In the genomic region with DNA sequence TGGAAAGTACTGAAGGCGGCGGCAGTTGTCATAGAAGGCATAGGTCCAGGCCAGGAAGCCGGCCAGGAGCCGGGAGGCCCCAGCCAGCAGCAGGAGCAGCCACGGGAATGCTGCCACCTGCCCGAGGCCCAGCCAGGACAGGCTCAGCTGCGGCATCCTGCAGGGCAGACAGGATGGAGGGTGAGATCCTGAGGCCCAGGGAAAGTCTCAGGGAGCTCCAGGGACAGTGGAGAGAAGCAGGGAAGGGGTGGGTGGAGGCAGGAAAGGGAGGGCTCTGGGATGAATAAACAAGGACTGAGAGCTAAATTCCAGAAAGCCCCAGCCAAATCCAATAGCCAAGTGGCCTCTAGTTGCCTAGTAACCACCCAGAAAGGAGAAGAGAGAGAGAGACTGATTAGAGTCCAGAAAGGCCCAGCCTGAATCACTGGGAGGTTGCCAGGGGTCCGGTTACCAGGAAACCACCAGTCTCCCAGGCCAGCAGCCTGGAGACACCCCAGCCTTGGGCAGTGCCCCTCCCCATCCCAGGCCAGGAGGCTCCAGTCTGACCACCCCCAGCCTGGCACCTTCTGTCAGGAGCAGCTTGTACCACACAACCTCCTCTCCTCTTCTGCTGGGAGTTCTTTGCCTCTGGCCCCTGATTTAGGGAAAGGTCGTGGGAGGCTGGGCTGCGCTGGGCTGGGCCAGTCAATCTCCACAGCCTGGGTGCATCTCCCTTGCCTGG, we compare ENCODE assay signal across 12 cellular contexts. TPM values are rescaled to one million over a fixed set of nuclear protein-coding genes. Genes with fewer than 3 reads are reported as not detected.
DNase-seq lines count a peak whose midpoint lies in the region; ATAC-seq and TF ChIP-seq lines count a peak whose summit lies in the region.
"Had no signal": no experiment of that assay in that cellular context is flagged by ENCODE, and none has a peak within 500 bp of the region (broad histone marks: within the 10 kb centered on the region; RNA-seq: fewer than 3 reads in every experiment).

No MANE protein-coding gene starts in this region.

- H3K9me3 ChIP-seq in SJCRH30 (replicated peaks): no peaks in the 10 kb centered on the region
- H3K9me3 ChIP-seq in heart left ventricle: no peaks in the 10 kb centered on the region

- H3K27ac ChIP-seq in SJCRH30 (no peak overlapping the region), heart left ventricle (peak overlapping the region; percentile 4 to 86 (median 63)), rectal smooth muscle tissue (ENCODE audit: low read depth, low read length) (peak overlapping the region; percentile 72)

- TF ChIP-seq POLR2A in heart left ventricle (IDR thresholded peaks at IDR 0.05): no peak

- intact Hi-C loops in heart left ventricle (cut with DNase I): loop anchor here in 2 of 10 donors (5.0 to 10.0 kb wide), 2 partner anchors 105 to 108 kb away; a partner anchor contains a TSS

- H3K4me3 ChIP-seq in SJCRH30: no peak overlapping the region
- H3K4me3 ChIP-seq in heart left ventricle: peak overlapping the region in 9 of 12 donors; percentile 18 to 50 (median 32)
- no peak overlapping the region for H3K4me3 ChIP-seq in rectal smooth muscle tissue (ENCODE audit: low read length)

- H3K27me3 ChIP-seq in SJCRH30: no peaks in the 10 kb centered on the region
- peaks cover 0 to 6% (median 0%) of the 10 kb centered on the region in 9 donors for H3K27me3 ChIP-seq in heart left ventricle
- no peaks in the 10 kb centered on the region for H3K27me3 ChIP-seq in rectal smooth muscle tissue (ENCODE audit: control insufficient read depth, insufficient read depth, low read length)

- peak; percentile 46 for DNase-seq in DMS 273 (lab: John Stamatoyannopoulos, UW; ENCODE audit: unreplicated experiment)
- peak; percentile 15 to 18 for DNase-seq in SJCRH30
- peak; percentile 79 to 89 (median 82) for DNase-seq in heart left ventricle
- no peak for DNase-seq in GF-D8 (lab: John Stamatoyannopoulos, UW)
- DNase-seq in T-helper 9 cell: no peak
- DNase-seq: GDM1, NCI-H1436 had no signal

- H3K9ac ChIP-seq in rectal smooth muscle tissue (ENCODE audit: low read length): no peak overlapping the region

- H3K4me1 ChIP-seq in SJCRH30 (no peaks in the 10 kb centered on the region), heart left ventricle (peaks cover 0 to 28% (median 15%) of the 10 kb centered on the region in 12 donors), rectal smooth muscle tissue (ENCODE audit: control insufficient read depth, insufficient read depth, low read length) (peaks cover 12% of the 10 kb centered on the region)

- H3K36me3 ChIP-seq in SJCRH30 (no peaks in the 10 kb centered on the region), heart left ventricle (no peaks in the 10 kb centered on the region), rectal smooth muscle tissue (ENCODE audit: control insufficient read depth, insufficient read depth, low read length) (no peaks in the 10 kb centered on the region)

- no peak for TF ChIP-seq CTCF in heart left ventricle (IDR thresholded peaks at IDR 0.05)

- WGBS in heart left ventricle, 4 donors: 4 to 24% (median 19%) methylated on average over 10 of the region's 10 CpGs

- peak; percentile 84 to 96 (median 91) for ATAC-seq in heart left ventricle
- no peak for ATAC-seq in HG02885 (IDR thresholded peaks at IDR 0.05; ENCODE audit: poor library complexity, unreplicated experiment)
- no peak for ATAC-seq in HG03457 (IDR thresholded peaks at IDR 0.05; ENCODE audit: unreplicated experiment)
- ATAC-seq: activated CD8-positive, alpha-beta T cell treated with anti-CD3 and anti-CD28 coated beads for 36 hours had no signal

RNA-seq across cellular contexts. Expression of a gene that starts 7.5 kb away (rescaled TPM):
- not detected in 2 replicates for total RNA-seq in SJCRH30 (2014; rRNA removed; shearing (Covaris generic))
- not detected for total RNA-seq in heart left ventricle
- not detected for polyA plus RNA-seq in heart left ventricle
- total RNA-seq: endothelial cell of umbilical vein had no signal
- polyA plus RNA-seq: endothelial cell of umbilical vein had no signal

RNA-seq across cellular contexts. Expression of a gene that starts 35.5 kb away (rescaled TPM):
- total RNA-seq in SJCRH30 (2014; rRNA removed; shearing (Covaris generic)): not detected in 2 replicates
- total RNA-seq in heart left ventricle: under 1 TPM in 1 of 9 donors, not detected in 8; 0.07 TPM
- not detected for polyA plus RNA-seq in heart left ventricle
- total RNA-seq: activated CD8-positive, alpha-beta T cell treated with anti-CD3 and anti-CD28 coated beads for 36 hours; endothelial cell of umbilical vein had no signal
- polyA plus RNA-seq: endothelial cell of umbilical vein had no signal

RNA-seq across cellular contexts. Expression of a gene that starts 42.1 kb away (rescaled TPM):
- not detected in 2 replicates for total RNA-seq in SJCRH30 (2014; rRNA removed; shearing (Covaris generic))
- not detected for total RNA-seq in heart left ventricle
- polyA plus RNA-seq in heart left ventricle: not detected
- total RNA-seq: activated CD8-positive, alpha-beta T cell treated with anti-CD3 and anti-CD28 coated beads for 36 hours; endothelial cell of umbilical vein had no signal
- polyA plus RNA-seq: endothelial cell of umbilical vein had no signal

RNA-seq across cellular contexts. Expression of a gene that starts 52.1 kb away (rescaled TPM):
- not detected in 2 replicates for total RNA-seq in SJCRH30 (2014; rRNA removed; shearing (Covaris generic))
- total RNA-seq in heart left ventricle: not detected
- polyA plus RNA-seq in heart left ventricle: not detected
- total RNA-seq: activated CD8-positive, alpha-beta T cell treated with anti-CD3 and anti-CD28 coated beads for 36 hours; endothelial cell of umbilical vein had no signal
- polyA plus RNA-seq: endothelial cell of umbilical vein had no signal

Comparison
In these comparisons a context has a peak if more than half of its experiments do, and no peak if none do; other contexts are left out.
1. DNase-seq: peak in DMS 273 (single experiment), SJCRH30 (2 of 2) and heart left ventricle (5 of 5); none in GF-D8 (single experiment) and T-helper 9 cell (single experiment).
2. H3K4me3 ChIP-seq: peak in heart left ventricle (9 of 12); none in SJCRH30 (single experiment) and rectal smooth muscle tissue (single experiment).
3. ATAC-seq: peak in heart left ventricle (4 of 4); none in HG02885 (single experiment) and HG03457 (single experiment).